ENCODE assay signal across 23 cellular contexts in the genomic region with DNA sequence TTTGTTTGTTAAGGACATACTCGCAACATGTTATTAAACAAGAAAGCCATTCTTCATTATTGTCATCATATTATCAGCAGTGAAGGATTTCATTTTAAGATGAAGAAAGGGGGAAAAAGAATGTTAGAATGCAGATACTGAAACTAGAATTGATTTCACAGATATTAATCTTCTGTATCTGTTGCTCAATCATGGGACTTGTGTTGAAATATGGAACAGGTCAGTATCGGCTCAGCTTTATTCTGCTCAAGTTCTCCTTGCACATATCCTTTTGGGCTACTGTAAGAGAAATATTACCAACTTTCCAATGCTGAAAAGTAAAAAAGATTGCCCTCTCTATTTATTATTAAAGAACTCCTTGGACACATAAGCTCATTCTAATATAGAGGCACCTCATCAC. TPM values are rescaled to one million over a fixed set of nuclear protein-coding genes. Genes with fewer than 3 reads are reported as not detected.
DNase-seq lines count a peak whose midpoint lies in the region; ATAC-seq, FAIRE-seq and TF ChIP-seq lines count a peak whose summit lies in the region.
"Had no signal": no experiment of that assay in that cellular context is flagged by ENCODE, and none has a peak within 500 bp of the region (broad histone marks: within the 10 kb centered on the region; RNA-seq: fewer than 3 reads in every experiment).

No MANE protein-coding gene starts in this region.

- 100% methylated on average over 1 of the region's 2 CpGs for WGBS in mesenchymal stem cell

- H2BK120ac ChIP-seq in mesenchymal stem cell (ENCODE audit: low read depth, low read length): no peak overlapping the region

- no peak for FAIRE-seq in H54 (lab: Jason Lieb, UNC)
- FAIRE-seq: GM19239 had no signal

- no peaks in the 10 kb centered on the region for H3K4me1 ChIP-seq in mesenchymal stem cell (ENCODE audit: control insufficient read depth, insufficient read depth, low read depth, low read length)

- H3K9me3 ChIP-seq in mesenchymal stem cell (ENCODE audit: control insufficient read depth, low read length): no peaks in the 10 kb centered on the region
- H3K9me3 ChIP-seq: SK-N-SH, transverse colon had no signal

- H2AFZ ChIP-seq in mesenchymal stem cell (ENCODE audit: low read depth, low read length): no peak overlapping the region

- H3K4me3 ChIP-seq in epithelial cell of esophagus (ENCODE audit: low read length) (no peak overlapping the region), mesenchymal stem cell (ENCODE audit: insufficient read depth in 1 of 2, low read depth in 1 of 2, low read length in 2 of 2) (peak overlapping the region in 1 of 2 experiments; percentile 38)
- H3K4me3 ChIP-seq: coronary artery, transverse colon had no signal

- no peak overlapping the region for H4K8ac ChIP-seq in mesenchymal stem cell (ENCODE audit: low read length)

- H3K4ac ChIP-seq in mesenchymal stem cell (ENCODE audit: low read depth in 1 of 2, low read length in 2 of 2): no peak overlapping the region

- no peak overlapping the region for H2BK12ac ChIP-seq in mesenchymal stem cell (ENCODE audit: low read length in 2 of 2)

- no peak for TF ChIP-seq CTCF in epithelial cell of esophagus (IDR thresholded peaks at IDR 0.05; ENCODE audit: insufficient read depth, low read depth, low read length, missing control alignments)

- no peaks in the 10 kb centered on the region for H3K36me3 ChIP-seq in mesenchymal stem cell (ENCODE audit: control insufficient read depth in 1 of 2, insufficient read depth in 2 of 2, low read depth in 1 of 2, low read length in 2 of 2)
- H3K36me3 ChIP-seq: transverse colon had no signal

- H4K91ac ChIP-seq in mesenchymal stem cell (ENCODE audit: low read length): no peak overlapping the region

- no peak overlapping the region for H2AK5ac ChIP-seq in mesenchymal stem cell (ENCODE audit: low read length, severe bottlenecking)

- H3K14ac ChIP-seq in mesenchymal stem cell (ENCODE audit: low read length in 2 of 2): no peak overlapping the region

- ATAC-seq in GM18520 (IDR thresholded peaks at IDR 0.05; ENCODE audit: unreplicated experiment): no peak
- ATAC-seq: activated naive CD4-positive, alpha-beta T cell treated with anti-CD3 and anti-CD28 coated beads, Interleukin-2, amount 50 U/mL, for 72 hours; activated T-cell treated with anti-CD3 and anti-CD28 coated beads, Interleukin-2, amount 50 U/mL, for 72 hours; left cardiac atrium; stimulated activated effector memory CD8-positive, alpha-beta T cell treated with anti-CD3 and anti-CD28 coated beads, Interleukin-12 subunit alpha, Interleukin-12 subunit beta, amount 100 ng/mL, for 72 hours had no signal

- H3K9ac ChIP-seq in mesenchymal stem cell (ENCODE audit: low read length): peak overlapping the region; percentile 50
- H3K9ac ChIP-seq: SK-N-SH had no signal

- H2BK15ac ChIP-seq in mesenchymal stem cell (ENCODE audit: low read depth, poor library complexity, severe bottlenecking): no peak overlapping the region

- no peak for TF ChIP-seq POLR2A in H54 (IDR thresholded peaks at IDR 0.05; ENCODE audit: low read depth, low read length)

- no peak overlapping the region for H3K23ac ChIP-seq in mesenchymal stem cell (ENCODE audit: low read length in 2 of 2)

- H3K4me2 ChIP-seq in mesenchymal stem cell (ENCODE audit: low read length, poor library complexity, severe bottlenecking): no peak overlapping the region
- H3K4me2 ChIP-seq: SK-N-SH had no signal

- no peak overlapping the region for H3K18ac ChIP-seq in mesenchymal stem cell (ENCODE audit: low read depth in 1 of 2, low read length in 2 of 2)

- no peaks in the 10 kb centered on the region for H3K79me1 ChIP-seq in mesenchymal stem cell (replicated peaks; ENCODE audit: low read length, poor library complexity, severe bottlenecking)

- DNase-seq in NOMO-1 treated with DMSO at 0.1 percent for 48 hours (lab: John Stamatoyannopoulos, UW; ENCODE audit: unreplicated experiment) (peak; percentile 2), NOMO-1 treated with dmso at 0.1 percent for 144 hours (lab: John Stamatoyannopoulos, UW; ENCODE audit: unreplicated experiment) (no peak), epithelial cell of esophagus (ENCODE audit: low read depth) (peak; percentile 86), mesenchymal stem cell (no peak), putamen (ENCODE audit: low spot score) (no peak), activated gamma-delta T cell treated with Interleukin-2 at 50 U/mL for 16 hours (no peak), H54 (ENCODE audit: insufficient read length, low spot score) (no peak)
- DNase-seq: activated CD4-positive, alpha-beta T cell treated with anti-CD3 and anti-CD28 coated beads for 1 hour; activated CD8-positive, alpha-beta memory T cell treated with anti-CD3 and anti-CD28 coated beads for 24 hours; activated T-cell treated with anti-CD3 and anti-CD28 coated beads, Interleukin-2, amount 50 U/mL, for 72 hours; foreskin melanocyte; GOT3; left cardiac atrium; NCI-H146; NCI-H748 treated with DMSO at 0.1 percent for 48 hours; SK-N-SH; stimulated activated CD4-positive, alpha-beta T cell treated with anti-CD3 and anti-CD28 coated beads, Interleukin-15, amount 100 ng/mL, for 24 hours; transverse colon had no signal

- H3K27me3 ChIP-seq in mesenchymal stem cell (ENCODE audit: control insufficient read depth in 1 of 2, insufficient read depth in 1 of 2, low read length in 2 of 2): no peaks in the 10 kb centered on the region
- H3K27me3 ChIP-seq: transverse colon had no signal

- H3K27ac ChIP-seq in mesenchymal stem cell (ENCODE audit: low read length, poor library complexity, severe bottlenecking): no peak overlapping the region
- H3K27ac ChIP-seq: transverse colon had no signal

- no peak overlapping the region for H2BK5ac ChIP-seq in mesenchymal stem cell (ENCODE audit: low read depth, low read length, poor library complexity, severe bottlenecking)

RNA-seq across cellular contexts. Expression of gene ANXA1, which starts 13.8 kb away (rescaled TPM):
- 429 TPM for polyA plus RNA-seq in mesenchymal stem cell (2013, experiment 1 of 2)
- polyA plus RNA-seq in mesenchymal stem cell (2013, experiment 2 of 2): 429 TPM

Comparison
In these comparisons a context has a peak if more than half of its experiments do, and no peak if none do; other contexts are left out.
1. DNase-seq: peak in NOMO-1 treated with DMSO at 0.1 percent for 48 hours (single experiment) and epithelial cell of esophagus (single experiment); none in NOMO-1 treated with dmso at 0.1 percent for 144 hours (single experiment), mesenchymal stem cell (single experiment), putamen (single experiment), activated gamma-delta T cell treated with Interleukin-2 at 50 U/mL for 16 hours (single experiment) and H54 (single experiment).